In genomic region chr13:26785845-26786630, GRCh38 we compare ENCODE assay signal across 9 cellular contexts.
DNase-seq lines count a peak whose midpoint lies in the region; ATAC-seq lines count a peak whose summit lies in the region.
"Had no signal": no experiment of that assay in that cellular context is flagged by ENCODE, and none has a peak within 500 bp of the region (broad histone marks: within the 10 kb centered on the region; RNA-seq: fewer than 3 reads in every experiment).

No MANE protein-coding gene starts in this region.

- peak overlapping the region; percentile 22 for H3K27ac Mint-ChIP-seq in stimulated activated naive B cell treated with anti-CD40 and anti-IgM and Interleukin-4, amounts not matched to agents 10 μg/mL and 1 μg/mL and 100 μg/mL, for 72 hours

- ATAC-seq in stimulated activated naive B cell treated with anti-CD40 and anti-IgM and Interleukin-4, amounts not matched to agents 10 μg/mL and 1 μg/mL and 100 μg/mL, for 72 hours (replicated peaks), result peak; percentile 76 to 79
- ATAC-seq in GM19467 (IDR thresholded peaks at IDR 0.05; ENCODE audit: unreplicated experiment) (no peak), HG03565 (IDR thresholded peaks at IDR 0.05; ENCODE audit: unreplicated experiment) (no peak)

- peaks cover 7 to 18% of the 10 kb centered on the region in 2 donors for H3K4me1 Mint-ChIP-seq in stimulated activated naive B cell treated with anti-CD40 and anti-IgM and Interleukin-4, amounts not matched to agents 10 μg/mL and 1 μg/mL and 100 μg/mL, for 72 hours

- peak; percentile 55 for DNase-seq in DMS 273 (lab: John Stamatoyannopoulos, UW; ENCODE audit: unreplicated experiment)
- no peak for DNase-seq in DMS 273 treated with DMSO at 0.1 percent for 48 hours (lab: John Stamatoyannopoulos, UW)
- peak; percentile 66 for DNase-seq in NCI-H345 treated with DMSO at 0.1 percent for 48 hours (lab: John Stamatoyannopoulos, UW; ENCODE audit: unreplicated experiment)
- DNase-seq in activated T-helper 1 cell treated with Interleukin-2 at 50 U/mL for 16 hours (ENCODE audit: low read depth), result peak; percentile 41
- peak; percentile 60 for DNase-seq in islet precursor cell
- peak; percentile 46 for DNase-seq in stimulated activated naive B cell treated with anti-CD40 and anti-IgM and Interleukin-4, amounts not matched to agents 10 μg/mL and 1 μg/mL and 100 μg/mL, for 72 hours

- no peaks in the 10 kb centered on the region for H3K36me3 Mint-ChIP-seq in stimulated activated naive B cell treated with anti-CD40 and anti-IgM and Interleukin-4, amounts not matched to agents 10 μg/mL and 1 μg/mL and 100 μg/mL, for 72 hours

- peak overlapping the region; percentile 74 to 84 for H3K4me3 Mint-ChIP-seq in stimulated activated naive B cell treated with anti-CD40 and anti-IgM and Interleukin-4, amounts not matched to agents 10 μg/mL and 1 μg/mL and 100 μg/mL, for 72 hours
- H3K4me3 Mint-ChIP-seq: neural crest cell had no signal

- H3K9me3 Mint-ChIP-seq in stimulated activated naive B cell treated with anti-CD40 and anti-IgM and Interleukin-4, amounts not matched to agents 10 μg/mL and 1 μg/mL and 100 μg/mL, for 72 hours, result peaks cover 4 to 7% of the 10 kb centered on the region in 2 donors

- no peaks in the 10 kb centered on the region for H3K27me3 Mint-ChIP-seq in stimulated activated naive B cell treated with anti-CD40 and anti-IgM and Interleukin-4, amounts not matched to agents 10 μg/mL and 1 μg/mL and 100 μg/mL, for 72 hours

Comparison
In these comparisons a context has a peak if more than half of its experiments do, and no peak if none do; other contexts are left out.
1. ATAC-seq: peak in stimulated activated naive B cell treated with anti-CD40 and anti-IgM and Interleukin-4, amounts not matched to agents 10 μg/mL and 1 μg/mL and 100 μg/mL, for 72 hours (2 of 2); none in GM19467 (single experiment) and HG03565 (single experiment).